Comparison of ENCODE assay signal across 15 cellular contexts in the genomic region with DNA sequence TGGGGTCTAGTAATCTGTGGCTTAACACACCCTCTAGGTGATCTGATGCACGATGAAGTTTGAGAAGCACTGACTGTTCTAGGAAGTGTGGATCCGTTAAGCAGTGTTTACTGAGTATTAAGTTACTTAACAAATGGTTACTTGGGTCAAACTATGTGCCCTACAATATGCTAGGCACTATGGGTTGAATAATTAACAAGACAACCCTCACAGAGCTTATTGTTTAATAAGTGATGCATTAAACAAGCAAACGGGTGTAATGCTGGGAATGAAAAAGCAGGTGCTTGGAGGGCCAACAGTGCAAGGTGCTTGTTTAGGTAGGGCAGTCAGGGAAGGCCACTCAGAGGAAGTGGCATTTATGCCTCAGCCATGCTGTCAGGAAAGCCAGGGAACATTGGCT.
DNase-seq lines count a peak whose midpoint lies in the region; ATAC-seq, FAIRE-seq and TF ChIP-seq lines count a peak whose summit lies in the region.
"Had no signal": no experiment of that assay in that cellular context is flagged by ENCODE, and none has a peak within 500 bp of the region (broad histone marks: within the 10 kb centered on the region; RNA-seq: fewer than 3 reads in every experiment).

No MANE protein-coding gene starts in this region.

- H3K27me3 ChIP-seq in small intestine (ENCODE audit: control insufficient read depth in 2 of 2, insufficient read depth in 2 of 2, low read length in 2 of 2) (no peaks in the 10 kb centered on the region), HAP-1 (ENCODE audit: low read depth) (0 out of 2 replicates have a peak, but pooled peaks cover 4% of the 10 kb centered on the region)

- no peaks in the 10 kb centered on the region for H3K4me1 Mint-ChIP-seq in activated CD8-positive, alpha-beta memory T cell treated with anti-CD3 and anti-CD28 coated beads, Interleukin-2, amount 10 ng/mL, durations not matched to agents 7 days and 5 days
- H3K4me1 Mint-ChIP-seq in activated CD4-positive, alpha-beta memory T cell treated with anti-CD3 and anti-CD28 coated beads, Interleukin-2, amount 10 ng/mL, durations not matched to agents 7 days and 5 days: no peaks in the 10 kb centered on the region
- H3K4me1 Mint-ChIP-seq: CD14-positive monocyte, H9 had no signal

- H3K27ac ChIP-seq in kidney (ENCODE audit: low read depth in 2 of 2, low read length in 2 of 2) (peak overlapping the region; percentile 37 to 78), small intestine (ENCODE audit: low read depth in 1 of 2, low read length in 1 of 2) (peak overlapping the region in 1 of 2 donors; percentile 40)

- peaks cover 13 to 14% of the 10 kb centered on the region in 2 donors for H3K4me1 ChIP-seq in kidney (ENCODE audit: control insufficient read depth in 1 of 2, insufficient read depth in 1 of 2, low read depth in 1 of 2, low read length in 2 of 2)
- no peaks in the 10 kb centered on the region for H3K4me1 ChIP-seq in small intestine (ENCODE audit: control insufficient read depth in 2 of 2, insufficient read depth in 1 of 2, low read depth in 1 of 2, low read length in 1 of 2)
- no peaks in the 10 kb centered on the region for H3K4me1 ChIP-seq in HAP-1

- FAIRE-seq in kidney (lab: Jason Lieb, UNC) (peak; percentile 73), small intestine (lab: Jason Lieb, UNC) (no peak)

- no peak overlapping the region for H3K4me3 Mint-ChIP-seq in activated CD8-positive, alpha-beta memory T cell treated with anti-CD3 and anti-CD28 coated beads, Interleukin-2, amount 10 ng/mL, durations not matched to agents 7 days and 5 days
- H3K4me3 Mint-ChIP-seq in activated CD4-positive, alpha-beta memory T cell treated with anti-CD3 and anti-CD28 coated beads, Interleukin-2, amount 10 ng/mL, durations not matched to agents 7 days and 5 days: no peak overlapping the region
- H3K4me3 Mint-ChIP-seq: CD14-positive monocyte, H9 had no signal

- H3K36me3 ChIP-seq in kidney (ENCODE audit: control insufficient read depth in 1 of 2, insufficient read depth in 2 of 2, low read length in 2 of 2) (no peaks in the 10 kb centered on the region), small intestine (ENCODE audit: control insufficient read depth in 2 of 2, insufficient read depth in 2 of 2, low read length in 2 of 2) (no peaks in the 10 kb centered on the region), HAP-1 (replicated peaks) (no peaks in the 10 kb centered on the region)

- WGBS in small intestine, 3 donors: 10 to 53% (median 20%) methylated on average over 3 of the region's 3 CpGs

- ATAC-seq in activated CD8-positive, alpha-beta memory T cell treated with anti-CD3 and anti-CD28 coated beads, Interleukin-2, amount 10 ng/mL, durations not matched to agents 7 days and 5 days: no peak

- H3K9me3 ChIP-seq in kidney (ENCODE audit: control insufficient read depth in 1 of 2, low read length in 2 of 2) (no peaks in the 10 kb centered on the region), small intestine (ENCODE audit: control insufficient read depth, low read depth) (no peaks in the 10 kb centered on the region), HAP-1 (no peaks in the 10 kb centered on the region)

- CTCF ChIA-PET in activated CD8-positive, alpha-beta memory T cell treated with anti-CD3 and anti-CD28 coated beads, Interleukin-2, amount 10 ng/mL, durations not matched to agents 7 days and 5 days (lab: Charles Lee): no interaction called here
- CTCF ChIA-PET in GM10248 (lab: Yijun Ruan, JAX): interaction anchor here (1.7 kb wide), 1 partner anchor 15 kb away, joined by 3 read pairs; no protein-coding TSS in a partner anchor
- CTCF ChIA-PET in activated CD4-positive, alpha-beta memory T cell treated with anti-CD3 and anti-CD28 coated beads, Interleukin-2, amount 10 ng/mL, durations not matched to agents 7 days and 5 days (lab: Charles Lee): no interaction called here

- no peak overlapping the region for H3K9ac ChIP-seq in kidney (ENCODE audit: low read length in 2 of 2)

- POLR2A ChIA-PET in GM10248 (lab: Yijun Ruan, JAX): no interaction called here
- POLR2A ChIA-PET in activated CD4-positive, alpha-beta memory T cell treated with anti-CD3 and anti-CD28 coated beads, Interleukin-2, amount 10 ng/mL, durations not matched to agents 7 days and 5 days (lab: Charles Lee): no interaction called here

- H3K4me3 ChIP-seq in kidney (ENCODE audit: low read length in 2 of 2) (no peak overlapping the region), small intestine (ENCODE audit: low read depth in 1 of 2, low read length in 2 of 2) (no peak overlapping the region), HAP-1 (no peak overlapping the region)

- H3K36me3 Mint-ChIP-seq in activated CD8-positive, alpha-beta memory T cell treated with anti-CD3 and anti-CD28 coated beads, Interleukin-2, amount 10 ng/mL, durations not matched to agents 7 days and 5 days: no peaks in the 10 kb centered on the region
- H3K36me3 Mint-ChIP-seq in activated CD4-positive, alpha-beta memory T cell treated with anti-CD3 and anti-CD28 coated beads, Interleukin-2, amount 10 ng/mL, durations not matched to agents 7 days and 5 days (ENCODE audit: low read depth): no peaks in the 10 kb centered on the region
- H3K36me3 Mint-ChIP-seq: CD14-positive monocyte had no signal

- H3K9me3 Mint-ChIP-seq in activated CD8-positive, alpha-beta memory T cell treated with anti-CD3 and anti-CD28 coated beads, Interleukin-2, amount 10 ng/mL, durations not matched to agents 7 days and 5 days (ENCODE audit: low read depth): no peaks in the 10 kb centered on the region
- H3K9me3 Mint-ChIP-seq in activated CD4-positive, alpha-beta memory T cell treated with anti-CD3 and anti-CD28 coated beads, Interleukin-2, amount 10 ng/mL, durations not matched to agents 7 days and 5 days: no peaks in the 10 kb centered on the region
- H3K9me3 Mint-ChIP-seq: H9 had no signal

- DNase-seq in activated CD8-positive, alpha-beta memory T cell treated with anti-CD3 and anti-CD28 coated beads, Interleukin-2, amount 10 ng/mL, durations not matched to agents 7 days and 5 days: peak; percentile 22
- no peak for DNase-seq in activated CD8-positive, alpha-beta memory T cell treated with anti-CD3 and anti-CD28 coated beads, Interleukin-2, amount 50 U/mL, for 48 hours
- DNase-seq in NCI-H510A treated with DMSO at 0.1 percent for 48 hours (lab: John Stamatoyannopoulos, UW) (peak; percentile 62), kidney (no peak), small intestine (peak; percentile 70), GM10248 (ENCODE audit: extremely low spot score) (no peak), HAP-1 (ENCODE audit: low spot score in 2 of 2) (no peak)
- DNase-seq in activated CD4-positive, alpha-beta memory T cell treated with anti-CD3 and anti-CD28 coated beads, Interleukin-2, amount 10 ng/mL, durations not matched to agents 7 days and 5 days: no peak
- DNase-seq: COR-L47, H9, KBM-7, MV-4-11, NCI-H2029, NCI-H524 treated with DMSO at 0.1 percent for 48 hours had no signal

- H3K27me3 Mint-ChIP-seq in activated CD8-positive, alpha-beta memory T cell treated with anti-CD3 and anti-CD28 coated beads, Interleukin-2, amount 10 ng/mL, durations not matched to agents 7 days and 5 days: no peaks in the 10 kb centered on the region
- no peaks in the 10 kb centered on the region for H3K27me3 Mint-ChIP-seq in activated CD4-positive, alpha-beta memory T cell treated with anti-CD3 and anti-CD28 coated beads, Interleukin-2, amount 10 ng/mL, durations not matched to agents 7 days and 5 days

- no peak overlapping the region for H3K27ac Mint-ChIP-seq in activated CD8-positive, alpha-beta memory T cell treated with anti-CD3 and anti-CD28 coated beads, Interleukin-2, amount 10 ng/mL, durations not matched to agents 7 days and 5 days
- no peak overlapping the region for H3K27ac Mint-ChIP-seq in activated CD4-positive, alpha-beta memory T cell treated with anti-CD3 and anti-CD28 coated beads, Interleukin-2, amount 10 ng/mL, durations not matched to agents 7 days and 5 days
- H3K27ac Mint-ChIP-seq: H9 had no signal

- TF ChIP-seq CTCF in kidney (IDR thresholded peaks at IDR 0.05; ENCODE audit: borderline replicate concordance, extremely low read depth, insufficient read depth): no peak
- no peak for TF ChIP-seq CTCF in GM10248 (IDR thresholded peaks at IDR 0.05; ENCODE audit: control extremely low read depth, extremely low read depth, low read depth, missing control alignments)

- intact Hi-C loops in kidney (cut with DNase I): no loop called here

- in situ Hi-C loops in HAP-1 (cut with MboI; ENCODE audit: low sequenced_read_pairs): no loop called here

Comparison
In these comparisons a context has a peak if more than half of its experiments do, and no peak if none do; other contexts are left out.
1. DNase-seq: peak in activated CD8-positive, alpha-beta memory T cell treated with anti-CD3 and anti-CD28 coated beads, Interleukin-2, amount 10 ng/mL, durations not matched to agents 7 days and 5 days (single experiment), NCI-H510A treated with DMSO at 0.1 percent for 48 hours (single experiment) and small intestine (single experiment); none in activated CD8-positive, alpha-beta memory T cell treated with anti-CD3 and anti-CD28 coated beads, Interleukin-2, amount 50 U/mL, for 48 hours (single experiment), kidney (single experiment), GM10248 (single experiment), HAP-1 (0 of 2) and activated CD4-positive, alpha-beta memory T cell treated with anti-CD3 and anti-CD28 coated beads, Interleukin-2, amount 10 ng/mL, durations not matched to agents 7 days and 5 days (single experiment).